In genomic region chr12:123660328-123660727, GRCh38 we compare ENCODE assay signal across 7 cellular contexts. TPM values are rescaled to one million over a fixed set of nuclear protein-coding genes. Genes with fewer than 3 reads are reported as not detected.
DNase-seq lines count a peak whose midpoint lies in the region; ATAC-seq and TF ChIP-seq lines count a peak whose summit lies in the region.
"Had no signal": no experiment of that assay in that cellular context is flagged by ENCODE, and none has a peak within 500 bp of the region (broad histone marks: within the 10 kb centered on the region; RNA-seq: fewer than 3 reads in every experiment).

No MANE protein-coding gene starts in this region.

- no peak overlapping the region for H3K4me3 ChIP-seq in AG09309 (ENCODE audit: control insufficient read depth, low read depth, low read length)
- H3K4me3 ChIP-seq in fibroblast of the aortic adventitia (ENCODE audit: low read depth, low read length) = no peak overlapping the region

- no peak for TF ChIP-seq POLR2A in GM18505 (IDR thresholded peaks at IDR 0.05; ENCODE audit: borderline replicate concordance, extremely low read depth, insufficient read depth, insufficient read length)

- DNase-seq in AG09309 (ENCODE audit: low read depth) (peak; percentile 82), NCI-H226 (peak; percentile 79), fibroblast of the aortic adventitia (ENCODE audit: low read depth) (peak; percentile 85), SKM-1 treated with dmso at 0.1 percent for 144 hours (lab: John Stamatoyannopoulos, UW; ENCODE audit: unreplicated experiment) (no peak)

- ATAC-seq in GM18517 (IDR thresholded peaks at IDR 0.05; ENCODE audit: unreplicated experiment) (no peak), GM18505 (IDR thresholded peaks at IDR 0.05; ENCODE audit: unreplicated experiment) (no peak)
- ATAC-seq: Right ventricle myocardium inferior had no signal

- TF ChIP-seq CTCF in AG09309 (IDR thresholded peaks at IDR 0.05; ENCODE audit: control insufficient read depth, insufficient read depth, low read depth, low read length, missing control alignments) = no peak
- no peak for TF ChIP-seq CTCF in fibroblast of the aortic adventitia (IDR thresholded peaks at IDR 0.05; ENCODE audit: insufficient read depth, low read length)

RNA-seq across cellular contexts. Expression of gene TCTN2, which starts 10.6 kb away (rescaled TPM):
- total RNA-seq in fibroblast of the aortic adventitia (ENCODE audit: low replicate concordance) = 11.1 and 18.5 TPM in 2 replicates

RNA-seq across cellular contexts. Expression of gene GTF2H3, which starts 26.7 kb away (rescaled TPM):
- 41.9 and 61.0 TPM in 2 replicates for total RNA-seq in fibroblast of the aortic adventitia (ENCODE audit: low replicate concordance)

RNA-seq across cellular contexts. Expression of gene EIF2B1, which starts 26.8 kb away (rescaled TPM):
- total RNA-seq in fibroblast of the aortic adventitia (ENCODE audit: low replicate concordance) = 22.6 and 35.6 TPM in 2 replicates

RNA-seq across cellular contexts. Expression of gene ATP6V0A2, which starts 51.8 kb away (rescaled TPM):
- 15.4 and 17.6 TPM in 2 replicates for total RNA-seq in fibroblast of the aortic adventitia (ENCODE audit: low replicate concordance)

RNA-seq across cellular contexts. Expression of gene DDX55, which starts 58.4 kb away (rescaled TPM):
- 23.2 and 27.6 TPM in 2 replicates for total RNA-seq in fibroblast of the aortic adventitia (ENCODE audit: low replicate concordance)
